In the genomic region with DNA sequence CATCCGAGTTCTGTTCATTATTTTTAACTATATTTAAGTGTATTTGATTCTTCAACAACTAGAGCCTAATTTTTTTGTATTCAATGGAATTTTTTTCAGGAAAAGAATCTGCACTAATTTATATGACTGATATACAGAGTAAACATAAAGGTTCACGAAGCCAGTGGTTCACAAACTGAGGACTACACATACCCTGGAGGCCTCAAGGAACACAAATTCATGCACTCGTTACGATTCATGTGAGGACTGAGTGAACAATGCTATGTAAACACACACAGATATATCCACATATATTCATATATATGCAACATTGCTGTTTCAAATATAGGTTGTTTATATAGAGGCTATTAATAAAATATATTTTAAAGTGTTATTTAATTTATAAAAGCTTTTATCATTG, we compare ENCODE assay signal across 17 cellular contexts.
DNase-seq lines count a peak whose midpoint lies in the region; ATAC-seq and TF ChIP-seq lines count a peak whose summit lies in the region.
"Had no signal": no experiment of that assay in that cellular context is flagged by ENCODE, and none has a peak within 500 bp of the region (broad histone marks: within the 10 kb centered on the region; RNA-seq: fewer than 3 reads in every experiment).

No MANE protein-coding gene starts in this region.

- TF ChIP-seq POLR2A in IMR-90 (IDR thresholded peaks at IDR 0.05; ENCODE audit: low read depth, low read length), result no peak

- H3K4ac ChIP-seq in IMR-90 (ENCODE audit: low read depth, low read length) (peak overlapping the region; percentile 46; the same call in 1 of the 2 replicates), mesendoderm (ENCODE audit: low read depth, low read length) (no peak overlapping the region)

- 0 out of 2 replicates have a peak overlapping the region, but pooled peaks have one; percentile 55 for H2BK20ac ChIP-seq in IMR-90 (ENCODE audit: low read depth, low read length)

- H3K4me2 ChIP-seq in IMR-90 (ENCODE audit: low read depth, low read length), result no peak overlapping the region
- H3K4me2 ChIP-seq in mesendoderm (ENCODE audit: low read length), result no peak overlapping the region
- H3K4me2 ChIP-seq: BLaER1, GM23338 had no signal

- H3K27me3 ChIP-seq in IMR-90 (ENCODE audit: control insufficient read depth, insufficient read depth, low read length) (no peaks in the 10 kb centered on the region), Panc1 (ENCODE audit: control insufficient read depth, insufficient read depth, low read length) (no peaks in the 10 kb centered on the region), mesendoderm (ENCODE audit: insufficient read depth, low read length, poor library complexity) (no peaks in the 10 kb centered on the region)
- H3K27me3 ChIP-seq: BLaER1 had no signal

- in situ Hi-C loops in IMR-90 (cut with MboI; ENCODE audit: low sequenced_read_pairs) (no loop called here), Panc1 (cut with HindIII; ENCODE audit: low pct_unique_long_range_greater_than_20kb, low sequenced_read_pairs) (no loop called here)

- intact Hi-C loops in IMR-90 (cut with micrococcal nuclease) (no loop called here), Panc1 (cut with micrococcal nuclease; ENCODE audit: unreplicated experiment) (no loop called here)

- no peak overlapping the region for H4K5ac ChIP-seq in IMR-90 (ENCODE audit: low read depth, low read length)
- no peak overlapping the region for H4K5ac ChIP-seq in mesendoderm (ENCODE audit: low read length)

- no peak overlapping the region for H3K18ac ChIP-seq in IMR-90 (ENCODE audit: low read depth, low read length)
- H3K18ac ChIP-seq in mesendoderm (ENCODE audit: low read length), result peak overlapping the region; percentile 84

- peak overlapping the region in 1 of 2 experiments; percentile 54; a peak in 2 of 4 replicates for H4K8ac ChIP-seq in IMR-90 (ENCODE audit: low read depth in 2 of 2, low read length in 2 of 2)
- no peak overlapping the region for H4K8ac ChIP-seq in mesendoderm (ENCODE audit: low read depth, low read length)

- H3K56ac ChIP-seq in IMR-90 (ENCODE audit: extremely low read depth, insufficient read depth, low read length) (no peak overlapping the region), mesendoderm (ENCODE audit: low read length) (no peak overlapping the region)

- BruUV-seq in IMR-90 (replicated peaks; lab: Mats Ljungman, UMichigan), result no TSS peak
- no TSS peak for BruUV-seq in Panc1 (replicated peaks; lab: Mats Ljungman, UMichigan)

- WGBS in IMR-90 (ENCODE audit: extremely low coverage in 2 of 2, insufficient read length in 1 of 2), 2 experiments, result no CpG with 5 or more reads among the region's 4 CpGs
- WGBS in mesendoderm (ENCODE audit: extremely low coverage, insufficient coverage, low lambda C conversion rate), result no CpG with 5 or more reads among the region's 4 CpGs

- TF ChIP-seq RAD21 in IMR-90 (IDR thresholded peaks at IDR 0.05; ENCODE audit: low read length), result no peak

- TF ChIP-seq CTCF in IMR-90 (conservative IDR thresholded peaks at IDR 0.05; ENCODE audit: low read depth, low read length) (no peak), Panc1 (IDR thresholded peaks at IDR 0.05) (no peak)

- H2BK120ac ChIP-seq in IMR-90 (ENCODE audit: low read depth, low read length) (peak overlapping the region; percentile 57; the same call in 1 of the 2 replicates), mesendoderm (ENCODE audit: low read depth, low read length) (no peak overlapping the region)

- H3K79me1 ChIP-seq in IMR-90 (ENCODE audit: low read depth in 1 of 2, low read length in 2 of 2), result no peaks in the 10 kb centered on the region
- H3K79me1 ChIP-seq in mesendoderm (ENCODE audit: low read length), result no peaks in the 10 kb centered on the region

- peaks cover 7% of the 10 kb centered on the region for H3K4me1 ChIP-seq in IMR-90 (ENCODE audit: control insufficient read depth, insufficient read depth, low read length)
- peaks cover 27% of the 10 kb centered on the region for H3K4me1 ChIP-seq in Panc1 (ENCODE audit: control insufficient read depth, insufficient read depth, low read length)
- H3K4me1 ChIP-seq in mesendoderm (ENCODE audit: control insufficient read depth, low read depth, low read length), result peaks cover 6% of the 10 kb centered on the region
- H3K4me1 ChIP-seq: BLaER1 had no signal

- H3K9ac ChIP-seq in IMR-90 (ENCODE audit: low read depth, low read length), result no peak overlapping the region
- no peak overlapping the region for H3K9ac ChIP-seq in mesendoderm (ENCODE audit: low read length)
- H3K9ac ChIP-seq: BLaER1 had no signal

- H3K9me1 ChIP-seq in IMR-90 (ENCODE audit: insufficient read depth, low read length), result peaks cover 6% of the 10 kb centered on the region; the same call in 1 of the 2 replicates

- ATAC-seq in IMR-90 (ENCODE audit: low read depth), result no peak
- ATAC-seq in Panc1, result no peak
- ATAC-seq in HG02763 (IDR thresholded peaks at IDR 0.05; ENCODE audit: unreplicated experiment), result no peak
- no peak for ATAC-seq in GM19463 (IDR thresholded peaks at IDR 0.05; ENCODE audit: unreplicated experiment)
- no peak for ATAC-seq in HG03521 (IDR thresholded peaks at IDR 0.05; ENCODE audit: unreplicated experiment)
- ATAC-seq: CD8-positive, alpha-beta T cell; GM12878; GM23338 had no signal

- H2BK5ac ChIP-seq in IMR-90 (ENCODE audit: low read depth, low read length, poor library complexity, severe bottlenecking) (no peak overlapping the region), mesendoderm (ENCODE audit: low read length) (no peak overlapping the region)

- H3K36me3 ChIP-seq in IMR-90 (ENCODE audit: control insufficient read depth, insufficient read depth, low read length) (no peaks in the 10 kb centered on the region), Panc1 (ENCODE audit: control insufficient read depth, insufficient read depth, low read length) (no peaks in the 10 kb centered on the region), mesendoderm (ENCODE audit: control insufficient read depth, insufficient read depth, low read length) (no peaks in the 10 kb centered on the region)
- H3K36me3 ChIP-seq: BLaER1 had no signal

- H4K91ac ChIP-seq in IMR-90 (ENCODE audit: insufficient read depth, low read depth, low read length), result no peak overlapping the region

- H2BK15ac ChIP-seq in IMR-90 (ENCODE audit: low read depth, low read length) (no peak overlapping the region), mesendoderm (replicated peaks; ENCODE audit: low read depth) (no peak overlapping the region)

- no peak overlapping the region for H3K23ac ChIP-seq in IMR-90 (ENCODE audit: low read depth, low read length)
- no peak overlapping the region for H3K23ac ChIP-seq in mesendoderm (ENCODE audit: low read length)

- DNase-seq in IMR-90 (no peak), Panc1 (ENCODE audit: low read depth, low spot score) (no peak), mesendoderm (no peak)
- DNase-seq: Caco-2; CD4-positive, CD25-positive, alpha-beta regulatory T cell; CD8-positive, alpha-beta T cell; DMS153; EL; GDM1; H9 had no signal

- no peaks in the 10 kb centered on the region for H3K79me2 ChIP-seq in mesendoderm (ENCODE audit: control insufficient read depth, insufficient read depth, low read length)

- CTCF ChIA-PET in IMR-90 (lab: Yijun Ruan, JAX), result no interaction called here
- CTCF ChIA-PET in Panc1 (lab: Charles Lee), result no interaction called here

- H3K4me3 ChIP-seq in IMR-90 (ENCODE audit: insufficient read depth, low read depth, low read length) (no peak overlapping the region), Panc1 (ENCODE audit: low read depth in 2 of 2, low read length in 2 of 2) (no peak overlapping the region), mesendoderm (ENCODE audit: low read length) (no peak overlapping the region)
- H3K4me3 ChIP-seq: BLaER1, GM12878, GM23338 had no signal

- H3K14ac ChIP-seq in IMR-90 (replicated peaks; ENCODE audit: low read depth, low read length), result peak overlapping the region; percentile 69; the same call in 1 of the 2 replicates

- no peak overlapping the region for H2AK9ac ChIP-seq in IMR-90 (replicated peaks; ENCODE audit: low read depth, low read length, poor library complexity)

- H3K27ac ChIP-seq in IMR-90 (ENCODE audit: insufficient read depth, low read length), result no peak overlapping the region
- peak overlapping the region; percentile 98 for H3K27ac ChIP-seq in Panc1 (ENCODE audit: low read length)
- H3K27ac ChIP-seq in mesendoderm (ENCODE audit: low read depth, low read length), result no peak overlapping the region
- H3K27ac ChIP-seq: BLaER1, C4-2B had no signal

- dilution Hi-C loops in IMR-90 (cut with HindIII; ENCODE audit: low sequenced_read_pairs, unreplicated experiment), result no loop called here

- no peaks in the 10 kb centered on the region for H3K9me3 ChIP-seq in IMR-90 (ENCODE audit: control insufficient read depth, insufficient read depth, low read length)
- H3K9me3 ChIP-seq in Panc1 (ENCODE audit: control insufficient read depth, insufficient read depth, low read depth, low read length), result peaks cover 34% of the 10 kb centered on the region; the same call in 1 of the 2 replicates
- H3K9me3 ChIP-seq: BLaER1, Caco-2 had no signal

- no peaks in the 10 kb centered on the region for H4K20me1 ChIP-seq in IMR-90 (ENCODE audit: insufficient read depth, low read length)
- H4K20me1 ChIP-seq: BLaER1 had no signal

- H2AFZ ChIP-seq in IMR-90 (replicated peaks; ENCODE audit: low read length, poor library complexity), result no peak overlapping the region
- H2AFZ ChIP-seq: GM23338 had no signal

- H2AK5ac ChIP-seq in IMR-90 (ENCODE audit: low read depth, low read length) (peak overlapping the region; percentile 54; the same call in 1 of the 2 replicates), mesendoderm (ENCODE audit: low read length) (no peak overlapping the region)

- POLR2A ChIA-PET in IMR-90 (lab: Charles Lee; ENCODE audit: unreplicated experiment) (interaction anchor here (0.6 kb wide), 1 partner anchor 18 kb away, joined by 4 read pairs; no protein-coding TSS in a partner anchor), Panc1 (lab: Charles Lee) (no interaction called here)

TF ChIP-seq in IMR-90, 13 proteins besides CTCF, POLR2A, EP300 and RAD21 (continues in another document):
- TF ChIP-seq NFE2L2 (IDR thresholded peaks at IDR 0.05; ENCODE audit: low read depth, low read length), result no peak
- TF ChIP-seq MAZ (IDR thresholded peaks at IDR 0.05; ENCODE audit: borderline replicate concordance, low read depth, low read length), result no peak
- no peak for TF ChIP-seq MAFK (IDR thresholded peaks at IDR 0.05; ENCODE audit: low read depth, low read length)
- TF ChIP-seq SMC3 (IDR thresholded peaks at IDR 0.05; ENCODE audit: low read depth, low read length), result no peak
- TF ChIP-seq RCOR1 (IDR thresholded peaks at IDR 0.05; ENCODE audit: insufficient replicate concordance, low read length), result no peak
- TF ChIP-seq MXI1 (IDR thresholded peaks at IDR 0.05; ENCODE audit: borderline replicate concordance, low read depth, low read length), result no peak
